Comparison of ENCODE assay signal across 8 cellular contexts in genomic region chr19:55418185-55418584, GRCh38. TPM values are rescaled to one million over a fixed set of nuclear protein-coding genes. Genes with fewer than 3 reads are reported as not detected.
DNase-seq lines count a peak whose midpoint lies in the region; ATAC-seq and TF ChIP-seq lines count a peak whose summit lies in the region.

No MANE protein-coding gene starts in this region.

- no CpG with 5 or more reads among the region's 7 CpGs for WGBS in neuronal stem cell (ENCODE audit: extremely low coverage in 2 of 2, insufficient read length in 2 of 2, insufficient replicate concordance in 1 of 2), 2 donors

- POLR2A ChIA-PET in CD4-positive, alpha-beta memory T cell (lab: Charles Lee; ENCODE audit: partially characterized antibody) = interaction anchor here (1.0 to 1.5 kb wide), 4 partner anchors 10 to 163 kb away, joined by 3 to 6 read pairs (median 4); partner anchors contain the start of genes RPL28 and UBE2S

- no peak overlapping the region for H3K4me3 ChIP-seq in CD4-positive, alpha-beta memory T cell (ENCODE audit: low read length in 2 of 2)
- no peak overlapping the region for H3K4me3 ChIP-seq in HFF-Myc (replicated peaks; ENCODE audit: low read depth, low read length)
- no peak overlapping the region for H3K4me3 ChIP-seq in NT2/D1 (ENCODE audit: insufficient read length, low read depth)
- H3K4me3 ChIP-seq in fibroblast of mammary gland (ENCODE audit: control insufficient read depth, low read depth, low read length) = no peak overlapping the region
- no peak overlapping the region for H3K4me3 ChIP-seq in neuronal stem cell (ENCODE audit: low read length in 2 of 2)

- H2AK5ac ChIP-seq in neuronal stem cell (ENCODE audit: low read depth, low read length) = no peak overlapping the region

- TF ChIP-seq CTCF in HFF-Myc (IDR thresholded peaks at IDR 0.05; ENCODE audit: low read depth, low read length, missing control alignments) (peak; percentile 68), fibroblast of mammary gland (conservative IDR thresholded peaks at IDR 0.05; ENCODE audit: control insufficient read depth, insufficient read depth, low read depth, low read length) (peak; percentile 75)

- intact Hi-C loops in CD4-positive, alpha-beta memory T cell (cut with micrococcal nuclease) = loop anchor here (1.0 kb wide), 3 partner anchors 116 to 206 kb away; no protein-coding TSS in a partner anchor

- peak; percentile 54 to 61 (median 60) for DNase-seq in CD4-positive, alpha-beta memory T cell
- DNase-seq in HFF-Myc (ENCODE audit: extremely low read depth, low read depth) = peak; percentile 61
- peak; percentile 70 for DNase-seq in NT2/D1 (ENCODE audit: low read depth, low spot score)
- peak; percentile 54 to 60 for DNase-seq in activated T-cell treated with anti-CD3 and anti-CD28 coated beads, Interleukin-2, amount 50 U/mL, for 72 hours
- DNase-seq in fibroblast of mammary gland (ENCODE audit: low read depth) = peak; percentile 85
- peak; percentile 67 for DNase-seq in neuronal stem cell (ENCODE audit: low spot score)

- no peaks in the 10 kb centered on the region for H3K79me1 ChIP-seq in neuronal stem cell (ENCODE audit: low read depth, low read length)

- H4K91ac ChIP-seq in neuronal stem cell (ENCODE audit: low read depth, low read length, poor library complexity) = no peak overlapping the region

- H2BK15ac ChIP-seq in neuronal stem cell (ENCODE audit: low read length) = no peak overlapping the region

- no peak overlapping the region for H3K14ac ChIP-seq in neuronal stem cell (ENCODE audit: low read length)

- H2BK12ac ChIP-seq in neuronal stem cell (ENCODE audit: low read length) = no peak overlapping the region

- peak overlapping the region in 3 of 7 donors; percentile 48 to 74 (median 68) for H3K27ac Mint-ChIP-seq in CD4-positive, alpha-beta memory T cell
- no peak overlapping the region for H3K27ac Mint-ChIP-seq in activated T-cell treated with anti-CD3 and anti-CD28 coated beads, Interleukin-2, amount 50 U/mL, for 72 hours

- no peak overlapping the region for H3K4ac ChIP-seq in neuronal stem cell (ENCODE audit: low read length)

- H3K36me3 Mint-ChIP-seq in CD4-positive, alpha-beta memory T cell = no peaks in the 10 kb centered on the region
- H3K36me3 Mint-ChIP-seq in activated T-cell treated with anti-CD3 and anti-CD28 coated beads, Interleukin-2, amount 50 U/mL, for 72 hours (ENCODE audit: insufficient read depth in 2 of 2) = no peaks in the 10 kb centered on the region

- no peak overlapping the region for H3K27ac ChIP-seq in CD4-positive, alpha-beta memory T cell (ENCODE audit: low read depth, low read length)
- H3K27ac ChIP-seq in neuronal stem cell (replicated peaks; ENCODE audit: low read length) = no peak overlapping the region

- peaks cover 9 to 29% (median 20%) of the 10 kb centered on the region in 4 donors for H3K4me1 Mint-ChIP-seq in CD4-positive, alpha-beta memory T cell
- H3K4me1 Mint-ChIP-seq in activated T-cell treated with anti-CD3 and anti-CD28 coated beads, Interleukin-2, amount 50 U/mL, for 72 hours (ENCODE audit: low read depth) = peaks cover 8% of the 10 kb centered on the region

- H3K9ac ChIP-seq in NT2/D1 (ENCODE audit: insufficient read length, low read depth) (no peak overlapping the region), neuronal stem cell (ENCODE audit: low read depth, low read length, poor library complexity) (peak overlapping the region; percentile 24)

- CTCF ChIA-PET in CD4-positive, alpha-beta memory T cell (lab: Charles Lee; ENCODE audit: partially characterized antibody) = interaction anchor here (1.2 to 6.3 kb wide), 11 partner anchors 10 to 331 kb away, joined by 3 to 41 read pairs (median 6); partner anchors contain the start of genes KMT5C and UBE2S

- peak; percentile 67 to 82 for ATAC-seq in activated T-cell treated with anti-CD3 and anti-CD28 coated beads, Interleukin-2, amount 50 U/mL, for 72 hours (replicated peaks in 1 of 2)
- ATAC-seq in HG02852 (IDR thresholded peaks at IDR 0.05; ENCODE audit: unreplicated experiment) (no peak), HG03460 (IDR thresholded peaks at IDR 0.05; ENCODE audit: unreplicated experiment) (no peak)

- no peak overlapping the region for H3K23ac ChIP-seq in neuronal stem cell (ENCODE audit: low read depth, low read length, poor library complexity)

- no peak overlapping the region for H4K8ac ChIP-seq in neuronal stem cell (ENCODE audit: low read depth, low read length)

- H3K18ac ChIP-seq in neuronal stem cell (ENCODE audit: low read length) = no peak overlapping the region

- H3K9me3 ChIP-seq in CD4-positive, alpha-beta memory T cell (ENCODE audit: control insufficient read depth in 1 of 2, low read length in 2 of 2) = no peaks in the 10 kb centered on the region
- H3K9me3 ChIP-seq in NT2/D1 (ENCODE audit: insufficient read depth, low read length) (peaks cover 10% of the 10 kb centered on the region; the same call in 1 of the 2 replicates), neuronal stem cell (replicated peaks in 1 of 2; ENCODE audit: control insufficient read depth in 2 of 2, insufficient read depth in 1 of 2, low read depth in 1 of 2, low read length in 2 of 2) (no peaks in the 10 kb centered on the region)

- no peaks in the 10 kb centered on the region for H3K9me3 Mint-ChIP-seq in CD4-positive, alpha-beta memory T cell
- no peaks in the 10 kb centered on the region for H3K9me3 Mint-ChIP-seq in activated T-cell treated with anti-CD3 and anti-CD28 coated beads, Interleukin-2, amount 50 U/mL, for 72 hours

- peaks cover 25% of the 10 kb centered on the region for H3K4me1 ChIP-seq in CD4-positive, alpha-beta memory T cell (ENCODE audit: insufficient read depth, low read length)
- H3K4me1 ChIP-seq in NT2/D1 (ENCODE audit: insufficient read depth, insufficient read length) (no peaks in the 10 kb centered on the region), neuronal stem cell (ENCODE audit: control insufficient read depth in 2 of 2, insufficient read depth in 1 of 2, low read depth in 1 of 2, low read length in 2 of 2) (peaks cover 0 to 2% of the 10 kb centered on the region in 2 donors)

- no peak overlapping the region for H2BK5ac ChIP-seq in neuronal stem cell (ENCODE audit: low read length)

- H3K4me3 Mint-ChIP-seq in CD4-positive, alpha-beta memory T cell = no peak overlapping the region
- H3K4me3 Mint-ChIP-seq in activated T-cell treated with anti-CD3 and anti-CD28 coated beads, Interleukin-2, amount 50 U/mL, for 72 hours = no peak overlapping the region

- H2AFZ ChIP-seq in neuronal stem cell (ENCODE audit: low read length) = peak overlapping the region; percentile 46

- H3K4me2 ChIP-seq in neuronal stem cell (ENCODE audit: insufficient read depth, low read length, poor library complexity, severe bottlenecking) = no peak overlapping the region

- H3K27me3 ChIP-seq in CD4-positive, alpha-beta memory T cell (ENCODE audit: insufficient read depth, low read length) = no peaks in the 10 kb centered on the region
- H3K27me3 ChIP-seq in NT2/D1 (ENCODE audit: insufficient read depth, insufficient read length) (peaks cover 10% of the 10 kb centered on the region), neuronal stem cell (ENCODE audit: control insufficient read depth in 3 of 3, insufficient read depth in 3 of 3, low read depth in 1 of 3, low read length in 3 of 3) (peaks cover 0 to 2% (median 0%) of the 10 kb centered on the region in 3 experiments)

- H3K36me3 ChIP-seq in CD4-positive, alpha-beta memory T cell (ENCODE audit: insufficient read depth, low read length) = no peaks in the 10 kb centered on the region
- no peaks in the 10 kb centered on the region for H3K36me3 ChIP-seq in NT2/D1 (ENCODE audit: insufficient read depth, insufficient read length, low read length)
- no peaks in the 10 kb centered on the region for H3K36me3 ChIP-seq in neuronal stem cell (replicated peaks in 1 of 2; ENCODE audit: control insufficient read depth in 2 of 2, insufficient read depth in 2 of 2, low read length in 2 of 2)

- H2BK120ac ChIP-seq in neuronal stem cell (ENCODE audit: low read depth, low read length) = no peak overlapping the region

- H3K27me3 Mint-ChIP-seq in CD4-positive, alpha-beta memory T cell = peaks cover 0 to 3% of the 10 kb centered on the region in 2 donors
- no peaks in the 10 kb centered on the region for H3K27me3 Mint-ChIP-seq in activated T-cell treated with anti-CD3 and anti-CD28 coated beads, Interleukin-2, amount 50 U/mL, for 72 hours (ENCODE audit: low read depth)

RNA-seq across cellular contexts. Expression of gene UBE2S, which starts 10.6 kb away (rescaled TPM):
- total RNA-seq in CD4-positive, alpha-beta memory T cell = 10 to 100 TPM; 18.0 to 21.6 TPM
- 10 to 100 TPM; 24.2 to 25.4 TPM for polyA plus RNA-seq in CD4-positive, alpha-beta memory T cell
- 100 to 1,000 TPM; 192 to 223 TPM for total RNA-seq in activated T-cell treated with anti-CD3 and anti-CD28 coated beads, Interleukin-2, amount 50 U/mL, for 72 hours
- 344 TPM for polyA plus RNA-seq in neuronal stem cell (2013, experiment 1 of 2)
- polyA plus RNA-seq in neuronal stem cell (2013, experiment 2 of 2) = 342 TPM

RNA-seq across cellular contexts. Expression of gene SHISA7, which starts 24.9 kb away (rescaled TPM):
- not detected for total RNA-seq in CD4-positive, alpha-beta memory T cell
- not detected for polyA plus RNA-seq in CD4-positive, alpha-beta memory T cell
- total RNA-seq in activated T-cell treated with anti-CD3 and anti-CD28 coated beads, Interleukin-2, amount 50 U/mL, for 72 hours = under 1 TPM in 1 of 2 donors, not detected in 1; 0.17 TPM
- 0.33 TPM for polyA plus RNA-seq in neuronal stem cell (2013, experiment 1 of 2)
- 0.30 TPM for polyA plus RNA-seq in neuronal stem cell (2013, experiment 2 of 2)

RNA-seq across cellular contexts. Expression of gene RPL28, which starts 32.5 kb away (rescaled TPM):
- 1,000 to 10,000 TPM; 3,136 to 3,159 TPM for total RNA-seq in CD4-positive, alpha-beta memory T cell
- 100 to 1,000 TPM; 257 to 784 TPM for polyA plus RNA-seq in CD4-positive, alpha-beta memory T cell
- 1,000 to 10,000 TPM; 3,217 to 3,413 TPM for total RNA-seq in activated T-cell treated with anti-CD3 and anti-CD28 coated beads, Interleukin-2, amount 50 U/mL, for 72 hours
- polyA plus RNA-seq in neuronal stem cell (2013, experiment 1 of 2) = 2,729 TPM
- 2,534 TPM for polyA plus RNA-seq in neuronal stem cell (2013, experiment 2 of 2)

RNA-seq across cellular contexts. Expression of gene TMEM238, which starts 34.1 kb away (rescaled TPM):
- 1 to 10 TPM; 9.6 to 9.9 TPM for total RNA-seq in CD4-positive, alpha-beta memory T cell
- polyA plus RNA-seq in CD4-positive, alpha-beta memory T cell = 1 to 10 TPM in 1 of 2 donors, not detected in 1; 2.4 TPM
- total RNA-seq in activated T-cell treated with anti-CD3 and anti-CD28 coated beads, Interleukin-2, amount 50 U/mL, for 72 hours = 10 to 100 TPM in 1 of 2 donors, 1 to 10 TPM in 1; 7.5 to 11.7 TPM
- polyA plus RNA-seq in neuronal stem cell (2013, experiment 1 of 2) = 0.14 TPM
- 0.14 TPM for polyA plus RNA-seq in neuronal stem cell (2013, experiment 2 of 2)

RNA-seq across cellular contexts. Expression of gene TMEM190, which starts 41.6 kb away (rescaled TPM):
- total RNA-seq in CD4-positive, alpha-beta memory T cell = not detected
- polyA plus RNA-seq in CD4-positive, alpha-beta memory T cell = not detected
- total RNA-seq in activated T-cell treated with anti-CD3 and anti-CD28 coated beads, Interleukin-2, amount 50 U/mL, for 72 hours = not detected
- 0.85 TPM for polyA plus RNA-seq in neuronal stem cell (2013, experiment 1 of 2)
- polyA plus RNA-seq in neuronal stem cell (2013, experiment 2 of 2) = 0.46 TPM

Comparison
In these comparisons a context has a peak if more than half of its experiments do, and no peak if none do; other contexts are left out.
1. ATAC-seq: peak in activated T-cell treated with anti-CD3 and anti-CD28 coated beads, Interleukin-2, amount 50 U/mL, for 72 hours (2 of 2); none in HG02852 (single experiment) and HG03460 (single experiment).
2. RNA of gene UBE2S, which starts 10.6 kb away (total RNA-seq): 192 to 223 TPM in activated T-cell treated with anti-CD3 and anti-CD28 coated beads, Interleukin-2, amount 50 U/mL, for 72 hours; 18.0 to 21.6 TPM in CD4-positive, alpha-beta memory T cell; every median in the first group is over 4 times any median in the second.
3. Peak in every context shown above with its lines, with median percentiles within 50 percentile points of each other: DNase-seq.